Comparison of ENCODE assay signal across 7 cellular contexts in the genomic region with DNA sequence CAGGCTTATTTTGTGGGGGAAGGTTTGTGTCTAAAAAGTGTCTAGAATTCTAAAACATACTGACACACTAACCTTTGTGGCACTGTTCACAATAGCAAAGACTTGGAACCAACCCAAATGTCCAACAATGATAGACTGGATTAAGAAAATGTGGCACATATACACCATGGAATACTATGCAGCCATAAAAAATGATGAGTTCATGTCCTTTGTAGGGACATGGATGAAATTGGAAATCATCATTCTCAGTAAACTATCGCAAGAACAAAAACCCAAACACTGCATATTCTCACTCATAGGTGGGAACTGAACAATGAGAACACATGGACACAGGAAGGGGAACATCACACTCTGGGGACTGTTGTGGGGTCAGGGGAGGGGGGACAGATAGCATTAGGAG.
DNase-seq lines count a peak whose midpoint lies in the region; ATAC-seq, FAIRE-seq and TF ChIP-seq lines count a peak whose summit lies in the region.
"Not testable (repeated sequence)": the region's sequence is repeated elsewhere in the genome, so short reads cannot be mapped to it uniquely, and the experiment has no call there.

No MANE protein-coding gene starts in this region.

- not testable (repeated sequence) for BruUV-seq in K562 (replicated peaks; lab: Mats Ljungman, UMichigan)

- POLR2A ChIA-PET in HEK293 (lab: Yijun Ruan, JAX); K562 (lab: Yijun Ruan, JAX): not testable (repeated sequence)

- not testable (repeated sequence) for TF ChIP-seq RAD21 in K562 (CRISPR knock-in tag; conservative IDR thresholded peaks at IDR 0.05 in 1 of 2, IDR thresholded peaks at IDR 0.05 in 1 of 2)

- DNase-seq in WERI-Rb-1; K562 (ENCODE audit: extremely low read depth in 1 of 4, low spot score in 3 of 4); sigmoid colon; uterus; vagina (ENCODE audit: extremely low spot score in 2 of 2): not testable (repeated sequence)

- TF ChIP-seq EP300 in K562 (IDR thresholded peaks at IDR 0.05; ENCODE audit: low read length); sigmoid colon (IDR thresholded peaks at IDR 0.05): not testable (repeated sequence)

- not testable (repeated sequence) for H3K9me3 ChIP-seq in HEK293 (ENCODE audit: control insufficient read depth, insufficient read depth, low read depth, low read length); WERI-Rb-1 (ENCODE audit: severe bottlenecking); K562 (replicated peaks; ENCODE audit: control insufficient read depth, insufficient read depth, low read depth, low read length); sigmoid colon; uterus; vagina

- H3K9ac ChIP-seq in K562 (ENCODE audit: insufficient read depth in 1 of 2, low read depth in 2 of 2, low read length in 2 of 2); rectal smooth muscle tissue (ENCODE audit: low read length): not testable (repeated sequence)

- peaks cover 44 to 57% of the 10 kb centered on the region in 2 experiments for H3K36me3 ChIP-seq in HEK293 (ENCODE audit: control insufficient read depth in 2 of 2, insufficient read depth in 1 of 2, low read length in 2 of 2)
- H3K36me3 ChIP-seq in WERI-Rb-1: peaks cover 45% of the 10 kb centered on the region
- H3K36me3 ChIP-seq in K562 (ENCODE audit: control insufficient read depth, insufficient read depth, low read length); uterus: not testable (repeated sequence)
- H3K36me3 ChIP-seq in rectal smooth muscle tissue (ENCODE audit: control insufficient read depth, insufficient read depth, low read length): peaks cover 12% of the 10 kb centered on the region
- peaks cover 0 to 77% (median 14%) of the 10 kb centered on the region in 4 donors for H3K36me3 ChIP-seq in sigmoid colon
- peaks cover 0 to 45% of the 10 kb centered on the region in 2 donors for H3K36me3 ChIP-seq in vagina

- CTCF ChIA-PET in HEK293 (lab: Yijun Ruan, JAX); K562 (lab: Yijun Ruan, JAX; ENCODE audit: low intra/inter-chr PET ratio): not testable (repeated sequence)

- not testable (repeated sequence) for H3K27ac ChIP-seq in HEK293 (ENCODE audit: extremely low read depth, low read depth, low read length); K562 (ENCODE audit: extremely low read depth, low read depth, low read length)
- H3K27ac ChIP-seq in WERI-Rb-1: peak overlapping the region; percentile 51; the same call in 1 of the 2 replicates
- H3K27ac ChIP-seq in rectal smooth muscle tissue (ENCODE audit: low read depth, low read length): peak overlapping the region; percentile 1
- peak overlapping the region in 3 of 4 donors; percentile 58 to 85 (median 69) for H3K27ac ChIP-seq in sigmoid colon
- H3K27ac ChIP-seq in uterus: peak overlapping the region; percentile 79 to 100
- peak overlapping the region; percentile 51 for H3K27ac ChIP-seq in vagina

- H3K27me3 ChIP-seq in WERI-Rb-1 (ENCODE audit: insufficient read depth, low read depth, severe bottlenecking); K562 (ENCODE audit: control insufficient read depth in 2 of 2, insufficient read depth in 2 of 2, low read length in 2 of 2); rectal smooth muscle tissue (ENCODE audit: control insufficient read depth, insufficient read depth, low read length); sigmoid colon; uterus; vagina: not testable (repeated sequence)

- H2AFZ ChIP-seq in K562 (ENCODE audit: low read depth, low read length): not testable (repeated sequence)

- FAIRE-seq in K562 (lab: Jason Lieb, UNC): not testable (repeated sequence)

- TF ChIP-seq CTCF in HEK293 (tag by site-specific recombination; IDR thresholded peaks at IDR 0.05); WERI-Rb-1 (IDR thresholded peaks at IDR 0.05; ENCODE audit: low read depth, low read length); K562 (IDR thresholded peaks at IDR 0.05 in 2 of 3, conservative IDR thresholded peaks at IDR 0.05 in 1 of 3; ENCODE audit: insufficient read depth in 2 of 3, low read depth in 1 of 3, low read length in 3 of 3); sigmoid colon (IDR thresholded peaks at IDR 0.05); uterus (IDR thresholded peaks at IDR 0.05); vagina (IDR thresholded peaks at IDR 0.05): not testable (repeated sequence)

- H3K9me1 ChIP-seq in K562 (ENCODE audit: control insufficient read depth, insufficient read depth, low read length): not testable (repeated sequence)

- not testable (repeated sequence) for ATAC-seq in K562

- in situ Hi-C loops in K562 (cut with MboI): not testable (repeated sequence)

- H3K4me1 ChIP-seq in HEK293 (ENCODE audit: control insufficient read depth, insufficient read depth, low read length); K562 (replicated peaks in 1 of 2; ENCODE audit: control insufficient read depth in 2 of 2, insufficient read depth in 2 of 2, low read length in 2 of 2): not testable (repeated sequence)
- peaks cover 37% of the 10 kb centered on the region for H3K4me1 ChIP-seq in rectal smooth muscle tissue (ENCODE audit: control insufficient read depth, insufficient read depth, low read length)
- peaks cover 0 to 94% (median 71%) of the 10 kb centered on the region in 4 donors for H3K4me1 ChIP-seq in sigmoid colon
- peaks cover 0 to 12% of the 10 kb centered on the region in 2 donors for H3K4me1 ChIP-seq in uterus
- peaks cover 25% of the 10 kb centered on the region for H3K4me1 ChIP-seq in vagina

- not testable (repeated sequence) for H3K79me2 ChIP-seq in K562 (ENCODE audit: control insufficient read depth, insufficient read depth, low read length)

- not testable (repeated sequence) for H4K20me1 ChIP-seq in K562 (replicated peaks; ENCODE audit: control insufficient read depth, insufficient read depth, low read length)

- TF ChIP-seq POLR2A in K562 (conservative IDR thresholded peaks at IDR 0.05); sigmoid colon (IDR thresholded peaks at IDR 0.05); uterus (IDR thresholded peaks at IDR 0.05); vagina (IDR thresholded peaks at IDR 0.05): not testable (repeated sequence)

- not testable (repeated sequence) for H3K4me2 ChIP-seq in K562 (ENCODE audit: insufficient read depth, low read length)

- no CpG with 5 or more reads among the region's 1 CpG for WGBS in K562 (ENCODE audit: insufficient coverage, low coverage, missing lambda C conversion rate)
- 100% methylated on average over 1 of the region's 1 CpG; no CpG with 5 or more reads in 1 of the 2 donors for WGBS in sigmoid colon, 2 donors

- H3K4me3 ChIP-seq in HEK293 (ENCODE audit: low read depth, low read length); WERI-Rb-1 (ENCODE audit: low read depth, low read length); K562; rectal smooth muscle tissue (ENCODE audit: low read length); sigmoid colon; uterus; vagina: not testable (repeated sequence)

- intact Hi-C loops in K562 (cut with micrococcal nuclease); sigmoid colon (cut with DNase I); uterus (cut with DNase I; ENCODE audit: low total_unique reads); vagina (cut with DNase I): not testable (repeated sequence)

TF ChIP-seq in HEK293, 187 proteins besides CTCF, POLR2A, EP300 and RAD21:
- TF ChIP-seq, protein P1, sequence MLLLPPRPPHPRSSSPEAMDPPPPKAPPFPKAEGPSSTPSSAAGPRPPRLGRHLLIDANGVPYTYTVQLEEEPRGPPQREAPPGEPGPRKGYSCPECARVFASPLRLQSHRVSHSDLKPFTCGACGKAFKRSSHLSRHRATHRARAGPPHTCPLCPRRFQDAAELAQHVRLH (tag by site-specific recombination; IDR thresholded peaks at IDR 0.05): peak; percentile 37; the same call in 1 of the 2 replicates
- TF ChIP-seq ZNF146 (tag by site-specific recombination; IDR thresholded peaks at IDR 0.05) (peak; percentile 96), ZNF202 (tag by site-specific recombination; IDR thresholded peaks at IDR 0.05; ENCODE audit: borderline replicate concordance) (0 out of 2 replicates have a peak, but pooled peaks have one; percentile 20)

TF ChIP-seq in K562, 482 proteins besides CTCF, POLR2A, EP300 and RAD21:
- peak; percentile 31 for TF ChIP-seq ZNF146 (CRISPR knock-in tag; IDR thresholded peaks at IDR 0.05; ENCODE audit: unreplicated experiment)
TF ChIP-seq in K562: peak in this region for 1; not testable (repeated sequence) for 481.
